ENCODE assay signal across 8 cellular contexts in the genomic region with DNA sequence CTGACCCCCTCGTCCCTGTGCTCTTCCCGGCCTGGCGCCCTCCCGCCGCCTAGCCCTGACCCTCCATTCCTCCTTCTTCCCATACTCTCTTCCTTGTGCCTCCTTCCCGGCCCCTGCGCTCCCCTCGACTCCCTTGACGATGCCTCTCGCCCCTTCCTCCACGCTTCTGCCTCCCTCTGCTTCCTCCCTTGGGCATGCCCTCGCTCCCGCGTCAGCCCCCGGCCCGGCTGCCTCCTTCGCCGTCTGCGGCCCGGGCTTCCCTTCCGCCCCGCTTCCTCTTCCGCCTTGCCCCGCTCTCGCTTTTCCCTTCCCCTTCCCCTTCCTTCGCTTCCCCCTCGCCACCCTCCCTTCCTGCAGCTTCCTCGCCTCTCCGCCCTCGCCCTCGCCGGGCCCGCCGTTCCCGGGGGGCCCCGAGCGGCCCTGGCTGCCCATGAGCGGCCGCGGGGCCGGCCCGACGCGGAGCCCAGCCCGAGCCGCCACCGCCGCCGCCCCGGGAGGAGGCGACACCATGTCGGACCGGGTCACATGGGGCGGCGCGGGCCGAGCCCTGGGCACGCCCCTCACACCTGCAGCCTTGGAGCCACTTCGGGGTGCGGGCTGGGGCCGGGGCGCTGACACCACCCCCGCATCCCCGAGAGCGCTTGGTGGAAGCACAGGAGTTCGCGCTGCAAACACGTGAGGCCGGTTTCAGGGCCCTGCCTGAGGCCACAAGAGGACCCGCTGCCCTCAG. TPM values are rescaled to one million over a fixed set of nuclear protein-coding genes. Genes with fewer than 3 reads are reported as not detected.
DNase-seq lines count a peak whose midpoint lies in the region; ATAC-seq, FAIRE-seq and TF ChIP-seq lines count a peak whose summit lies in the region.

A gene with protein sequence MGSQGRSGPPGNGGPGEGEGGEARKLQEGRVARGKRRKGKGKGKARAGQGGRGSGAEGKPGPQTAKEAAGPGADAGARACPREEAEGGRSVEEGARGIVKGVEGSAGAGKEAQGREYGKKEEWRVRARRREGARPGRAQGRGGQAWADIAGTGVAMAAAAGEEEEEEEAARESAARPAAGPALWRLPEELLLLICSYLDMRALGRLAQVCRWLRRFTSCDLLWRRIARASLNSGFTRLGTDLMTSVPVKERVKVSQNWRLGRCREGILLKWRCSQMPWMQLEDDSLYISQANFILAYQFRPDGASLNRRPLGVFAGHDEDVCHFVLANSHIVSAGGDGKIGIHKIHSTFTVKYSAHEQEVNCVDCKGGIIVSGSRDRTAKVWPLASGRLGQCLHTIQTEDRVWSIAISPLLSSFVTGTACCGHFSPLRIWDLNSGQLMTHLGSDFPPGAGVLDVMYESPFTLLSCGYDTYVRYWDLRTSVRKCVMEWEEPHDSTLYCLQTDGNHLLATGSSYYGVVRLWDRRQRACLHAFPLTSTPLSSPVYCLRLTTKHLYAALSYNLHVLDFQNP (minus strand): TSS at position 497 of the 730 bp plus-strand sequence. CDS start 65 bp downstream, at position 432.

- no peaks in the 10 kb centered on the region for H3K9me3 Mint-ChIP-seq in activated naive CD4-positive, alpha-beta T cell treated with anti-CD3 and anti-CD28 coated beads, Interleukin-2, amount 50 U/mL, for 24 hours

- H3K27ac Mint-ChIP-seq in activated naive CD4-positive, alpha-beta T cell treated with anti-CD3 and anti-CD28 coated beads, Interleukin-2, amount 50 U/mL, for 24 hours: peak within 1 kb of the TSS; percentile 100

- no peak for FAIRE-seq in pancreas (lab: Jason Lieb, UNC)

- no peaks in the 10 kb centered on the region for H3K27me3 Mint-ChIP-seq in activated naive CD4-positive, alpha-beta T cell treated with anti-CD3 and anti-CD28 coated beads, Interleukin-2, amount 50 U/mL, for 24 hours

- H3K36me3 ChIP-seq in pancreas (no peaks in the 10 kb centered on the region), thyroid gland (no peaks in the 10 kb centered on the region)

- H3K4me1 Mint-ChIP-seq in activated naive CD4-positive, alpha-beta T cell treated with anti-CD3 and anti-CD28 coated beads, Interleukin-2, amount 50 U/mL, for 24 hours: peaks cover 42% of the 10 kb centered on the region

- ATAC-seq in GM19324 (IDR thresholded peaks at IDR 0.05; ENCODE audit: low FRiP score, unreplicated experiment) (peak; percentile 70), HG03457 (IDR thresholded peaks at IDR 0.05; ENCODE audit: unreplicated experiment) (peak; percentile 37), SK-N-SH treated with all-trans-retinoic acid at 6 μM for 48 hours (peak; percentile 60), pancreas (peak; percentile 73 to 85 (median 78))

- TF ChIP-seq CTCF in C4-2B (conservative IDR thresholded peaks at IDR 0.05): no peak
- no peak for TF ChIP-seq CTCF in pancreas (IDR thresholded peaks at IDR 0.05)
- no peak for TF ChIP-seq CTCF in thyroid gland (IDR thresholded peaks at IDR 0.05)

- H3K27me3 ChIP-seq in pancreas (no peaks in the 10 kb centered on the region), thyroid gland (no peaks in the 10 kb centered on the region)

- peak within 1 kb of the TSS; percentile 70 to 85 (median 82) for H3K4me3 ChIP-seq in pancreas
- H3K4me3 ChIP-seq in thyroid gland (replicated peaks in 1 of 3): peak within 1 kb of the TSS; percentile 74 to 93 (median 84)

- peaks cover 5% of the 10 kb centered on the region for H3K36me3 Mint-ChIP-seq in activated naive CD4-positive, alpha-beta T cell treated with anti-CD3 and anti-CD28 coated beads, Interleukin-2, amount 50 U/mL, for 24 hours

- H3K9me3 ChIP-seq in pancreas: no peaks in the 10 kb centered on the region
- H3K9me3 ChIP-seq in thyroid gland: no peaks in the 10 kb centered on the region

- WGBS in pancreas, 2 donors: 2 to 3% methylated on average over 59 to 70 of the region's 70 CpGs
- WGBS in thyroid gland, 2 donors: 0 to 1% methylated on average over 47 to 53 of the region's 70 CpGs

- H3K4me3 Mint-ChIP-seq in activated naive CD4-positive, alpha-beta T cell treated with anti-CD3 and anti-CD28 coated beads, Interleukin-2, amount 50 U/mL, for 24 hours: peak within 1 kb of the TSS; percentile 97

- H3K27ac ChIP-seq in C4-2B (peak within 1 kb of the TSS; percentile 95), pancreas (peak within 1 kb of the TSS; percentile 90 to 97 (median 97)), thyroid gland (peak within 1 kb of the TSS; percentile 97 to 99 (median 99))

- peaks cover 4 to 25% (median 25%) of the 10 kb centered on the region in 3 donors for H3K4me1 ChIP-seq in pancreas
- peaks cover 33 to 35% of the 10 kb centered on the region in 2 donors for H3K4me1 ChIP-seq in thyroid gland

- peak in 41 of 42 donors; percentile 19 to 81 (median 66) for DNase-seq in head of caudate nucleus
- peak; percentile 43 to 85 (median 64) for DNase-seq in pancreas
- peak; percentile 61 to 70 for DNase-seq in thyroid gland

- TF ChIP-seq POLR2A in thyroid gland (IDR thresholded peaks at IDR 0.05): peak; percentile 61 to 80

- intact Hi-C loops in head of caudate nucleus (cut with DNase I): loop anchor here (10.0 kb wide), 1 partner anchor 50 kb away; no protein-coding TSS in a partner anchor
- intact Hi-C loops in pancreas (cut with DNase I): no loop called here
- intact Hi-C loops in thyroid gland (cut with DNase I): no loop called here

TF ChIP-seq in SK-N-SH treated with all-trans-retinoic acid at 6 μM for 48 hours, 23 proteins besides CTCF, POLR2A, EP300 and RAD21:
- TF ChIP-seq SNAI2 (CRISPR knock-in tag; IDR thresholded peaks at IDR 0.05) (no peak), PPARA (CRISPR knock-in tag; IDR thresholded peaks at IDR 0.05; ENCODE audit: borderline replicate concordance) (no peak), ZNF70 (CRISPR knock-in tag; IDR thresholded peaks at IDR 0.05) (no peak), TCF4 (CRISPR knock-in tag; IDR thresholded peaks at IDR 0.05; ENCODE audit: borderline replicate concordance) (no peak)
- TF ChIP-seq, protein P1, sequence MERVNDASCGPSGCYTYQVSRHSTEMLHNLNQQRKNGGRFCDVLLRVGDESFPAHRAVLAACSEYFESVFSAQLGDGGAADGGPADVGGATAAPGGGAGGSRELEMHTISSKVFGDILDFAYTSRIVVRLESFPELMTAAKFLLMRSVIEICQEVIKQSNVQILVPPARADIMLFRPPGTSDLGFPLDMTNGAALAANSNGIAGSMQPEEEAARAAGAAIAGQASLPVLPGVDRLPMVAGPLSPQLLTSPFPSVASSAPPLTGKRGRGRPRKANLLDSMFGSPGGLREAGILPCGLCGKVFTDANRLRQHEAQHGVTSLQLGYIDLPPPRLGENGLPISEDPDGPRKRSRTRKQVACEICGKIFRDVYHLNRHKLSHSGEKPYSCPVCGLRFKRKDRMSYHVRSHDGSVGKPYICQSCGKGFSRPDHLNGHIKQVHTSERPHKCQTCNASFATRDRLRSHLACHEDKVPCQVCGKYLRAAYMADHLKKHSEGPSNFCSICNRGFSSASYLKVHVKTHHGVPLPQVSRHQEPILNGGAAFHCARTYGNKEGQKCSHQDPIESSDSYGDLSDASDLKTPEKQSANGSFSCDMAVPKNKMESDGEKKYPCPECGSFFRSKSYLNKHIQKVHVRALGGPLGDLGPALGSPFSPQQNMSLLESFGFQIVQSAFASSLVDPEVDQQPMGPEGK (CRISPR knock-in tag; IDR thresholded peaks at IDR 0.05; ENCODE audit: borderline replicate concordance): no peak

RNA-seq across cellular contexts. Expression of the gene that starts here (rescaled TPM):
- total RNA-seq in pancreas (10 to 100 TPM; 32.3 to 49.4 (median 40.0) TPM), thyroid gland (10 to 100 TPM; 59.5 to 94.2 (median 72.2) TPM)
- polyA plus RNA-seq in pancreas: 10 to 100 TPM; 37.0 to 45.9 TPM

Comparison
In these comparisons a context has a peak if more than half of its experiments do, and no peak if none do; other contexts are left out.
1. Peak in every context shown above with its lines: DNase-seq, ATAC-seq, H3K4me3 ChIP-seq and H3K27ac ChIP-seq.